ENCODE assay signal across 20 cellular contexts in genomic region chr9:1554123-1555045, GRCh38.
A peak's percentile ranks its signal among the peaks of the same experiment; 100 is the strongest.
DNase-seq lines count a peak whose midpoint lies in the region; ATAC-seq, FAIRE-seq and TF ChIP-seq lines count a peak whose summit lies in the region.
"Had no signal": no experiment of that assay in that cellular context is flagged by ENCODE, and none has a peak within 500 bp of the region (broad histone marks: within the 10 kb centered on the region; RNA-seq: fewer than 3 reads in every experiment).

No MANE protein-coding gene starts in this region.

- no peak for TF ChIP-seq POLR2A in GM12892 (IDR thresholded peaks at IDR 0.05; ENCODE audit: low read depth, low read length)

- FAIRE-seq in GM12892 (lab: Jason Lieb, UNC), result no peak
- FAIRE-seq: astrocyte had no signal

- DNase-seq in RPMI8226, result no peak
- DNase-seq in GM12892 (ENCODE audit: insufficient read length), result no peak
- no peak for DNase-seq in middle frontal gyrus (ENCODE audit: extremely low spot score, low spot score)
- DNase-seq: activated CD4-positive, alpha-beta T cell treated with anti-CD3 and anti-CD28 coated beads, Interleukin-2, amount 50 U/mL, for 1 hour; Caco-2; dorsolateral prefrontal cortex; heart left ventricle; left colon; naive thymus-derived CD4-positive, alpha-beta T cell; NCI-H2171 treated with DMSO at 0.1 percent for 48 hours; NCI-H69; upper lobe of left lung had no signal

- peak; percentile 59 for ATAC-seq in GM18520 (IDR thresholded peaks at IDR 0.05; ENCODE audit: unreplicated experiment)
- ATAC-seq in GM19467 (IDR thresholded peaks at IDR 0.05; ENCODE audit: unreplicated experiment), result peak; percentile 75
- ATAC-seq in HG02981 (IDR thresholded peaks at IDR 0.05; ENCODE audit: unreplicated experiment), result peak; percentile 68
- peak; percentile 77 for ATAC-seq in HG03460 (IDR thresholded peaks at IDR 0.05; ENCODE audit: unreplicated experiment)
- no peak for ATAC-seq in GM21717 (IDR thresholded peaks at IDR 0.05; ENCODE audit: unreplicated experiment)
- ATAC-seq: activated T-helper 17 cell treated with anti-CD3 and anti-CD28 coated beads, Interleukin-2, amount 50 U/mL, for 72 hours; heart left ventricle; left colon; naive thymus-derived CD4-positive, alpha-beta T cell; SK-N-SH treated with all-trans-retinoic acid at 6 μM for 48 hours had no signal
